In genomic region chr5:157290156-157290980, GRCh38 we compare ENCODE assay signal across 12 cellular contexts. TPM values are rescaled to one million over a fixed set of nuclear protein-coding genes. Genes with fewer than 3 reads are reported as not detected.
DNase-seq lines count a peak whose midpoint lies in the region; ATAC-seq, FAIRE-seq and TF ChIP-seq lines count a peak whose summit lies in the region.
"Had no signal": no experiment of that assay in that cellular context is flagged by ENCODE, and none has a peak within 500 bp of the region (broad histone marks: within the 10 kb centered on the region; RNA-seq: fewer than 3 reads in every experiment).

No MANE protein-coding gene starts in this region.

- peak; percentile 13 for DNase-seq in DMS53 (lab: John Stamatoyannopoulos, UW)
- DNase-seq in DMS53 treated with DMSO at 0.1 percent for 48 hours (lab: John Stamatoyannopoulos, UW; ENCODE audit: unreplicated experiment): no peak
- DNase-seq in HTR-8/SVneo (ENCODE audit: insufficient read length, low spot score): peak; percentile 43
- peak; percentile 35 for DNase-seq in cerebellar cortex (ENCODE audit: low spot score)
- DNase-seq in natural killer cell treated with Interleukin-12 subunit alpha and Interleukin-12 subunit beta and Interleukin-15 and Interleukin-18, amount 100 ng/mL, for 72 hours (ENCODE audit: low spot score): no peak
- DNase-seq in activated gamma-delta T cell (lab: John Stamatoyannopoulos, UW): no peak
- DNase-seq in testis: no peak
- DNase-seq: NCI-H1417 treated with DMSO at 0.1 percent for 48 hours, upper lobe of right lung had no signal

- TF ChIP-seq POLR2A in testis (IDR thresholded peaks at IDR 0.05): no peak

- H3K4me1 ChIP-seq in testis: no peaks in the 10 kb centered on the region

- no peak for TF ChIP-seq CTCF in testis (IDR thresholded peaks at IDR 0.05)

- no peak overlapping the region for H3K4me3 ChIP-seq in testis
- H3K4me3 ChIP-seq: upper lobe of right lung had no signal

- H3K9me3 Mint-ChIP-seq in natural killer cell treated with Interleukin-12 subunit alpha and Interleukin-12 subunit beta and Interleukin-15 and Interleukin-18, amount 100 ng/mL, for 72 hours: no peaks in the 10 kb centered on the region

- no peaks in the 10 kb centered on the region for H3K9me3 ChIP-seq in testis
- H3K9me3 ChIP-seq: upper lobe of right lung had no signal

- peaks cover 34% of the 10 kb centered on the region for H3K36me3 Mint-ChIP-seq in natural killer cell treated with Interleukin-12 subunit alpha and Interleukin-12 subunit beta and Interleukin-15 and Interleukin-18, amount 100 ng/mL, for 72 hours

- no peaks in the 10 kb centered on the region for H3K27me3 Mint-ChIP-seq in natural killer cell treated with Interleukin-12 subunit alpha and Interleukin-12 subunit beta and Interleukin-15 and Interleukin-18, amount 100 ng/mL, for 72 hours

- peak overlapping the region; percentile 6 for H3K4me3 Mint-ChIP-seq in natural killer cell treated with Interleukin-12 subunit alpha and Interleukin-12 subunit beta and Interleukin-15 and Interleukin-18, amount 100 ng/mL, for 72 hours

- no peaks in the 10 kb centered on the region for H3K27me3 ChIP-seq in testis
- H3K27me3 ChIP-seq: upper lobe of right lung had no signal

- peak; percentile 63 for FAIRE-seq in HTR-8/SVneo (lab: Jason Lieb, UNC)
- FAIRE-seq: islet of Langerhans had no signal

- no peak overlapping the region for H3K27ac ChIP-seq in testis
- H3K27ac ChIP-seq: 22Rv1, upper lobe of right lung had no signal

- intact Hi-C loops in testis (cut with DNase I; ENCODE audit: low total_unique reads): no loop called here

- peak in 1 of 2 donors; percentile 56 for ATAC-seq in natural killer cell treated with Interleukin-12 subunit alpha and Interleukin-12 subunit beta and Interleukin-15 and Interleukin-18, amount 100 ng/mL, for 72 hours
- ATAC-seq in GM21737 (IDR thresholded peaks at IDR 0.05; ENCODE audit: unreplicated experiment): no peak

- H3K36me3 ChIP-seq in testis (ENCODE audit: low read depth, missing control alignments): no peaks in the 10 kb centered on the region
- H3K36me3 ChIP-seq: upper lobe of right lung had no signal

- H3K27ac Mint-ChIP-seq in natural killer cell treated with Interleukin-12 subunit alpha and Interleukin-12 subunit beta and Interleukin-15 and Interleukin-18, amount 100 ng/mL, for 72 hours: peak overlapping the region; percentile 40 to 67

- WGBS in testis, 2 donors: 86 to 91% methylated on average over 6 of the region's 6 CpGs

- H3K4me1 Mint-ChIP-seq in natural killer cell treated with Interleukin-12 subunit alpha and Interleukin-12 subunit beta and Interleukin-15 and Interleukin-18, amount 100 ng/mL, for 72 hours (ENCODE audit: low read depth in 2 of 2): peaks cover 44 to 57% of the 10 kb centered on the region in 2 donors

RNA-seq across cellular contexts. Expression of gene CYFIP2, which starts 24.4 kb away (rescaled TPM):
- total RNA-seq in natural killer cell treated with Interleukin-12 subunit alpha and Interleukin-12 subunit beta and Interleukin-15 and Interleukin-18, amount 100 ng/mL, for 72 hours: 100 to 1,000 TPM; 282 to 424 TPM
- total RNA-seq in testis: 10 to 100 TPM; 32.1 to 41.4 TPM
- polyA plus RNA-seq in testis (ENCODE audit: insufficient read depth, low read depth, low replicate concordance): 21.7 TPM

Comparison
In these comparisons a context has a peak if more than half of its experiments do, and no peak if none do; other contexts are left out.
1. DNase-seq: peak in DMS53 (single experiment), HTR-8/SVneo (single experiment) and cerebellar cortex (single experiment); none in DMS53 treated with DMSO at 0.1 percent for 48 hours (single experiment), natural killer cell treated with Interleukin-12 subunit alpha and Interleukin-12 subunit beta and Interleukin-15 and Interleukin-18, amount 100 ng/mL, for 72 hours (single experiment), activated gamma-delta T cell (single experiment) and testis (single experiment).
2. RNA of gene CYFIP2, which starts 24.4 kb away (total RNA-seq): 282 to 424 TPM in natural killer cell treated with Interleukin-12 subunit alpha and Interleukin-12 subunit beta and Interleukin-15 and Interleukin-18, amount 100 ng/mL, for 72 hours; 32.1 to 41.4 TPM in testis; every median in the first group is over 4 times any median in the second.